15 cellular contexts compared by ENCODE assay signal in genomic region chr11:124823512-124824376, GRCh38.
"Had no signal": no experiment of that assay in that cellular context is flagged by ENCODE, and none has a peak within 500 bp of the region (broad histone marks: within the 10 kb centered on the region; RNA-seq: fewer than 3 reads in every experiment).

No MANE protein-coding gene starts in this region.

- FAIRE-seq: TTC549 had no signal

- H3K27ac Mint-ChIP-seq: activated CD4-positive, alpha-beta T cell treated with anti-CD3 and anti-CD28 coated beads for 36 hours; activated naive CD8-positive, alpha-beta T cell treated with anti-CD3 and anti-CD28 coated beads for 36 hours; activated T-helper 1 cell treated with anti-CD3 and anti-CD28 coated beads, Interleukin-12 subunit alpha, Interleukin-12 subunit beta, Interleukin-2, Interleukin-4 antibody, amounts not matched to agents 30 ng/mL and 10 ng/mL and 1 ng/mL, durations not matched to agents 14 hours and 24 hours and 36 hours; progenitor cell of endocrine pancreas; stimulated activated naive CD8-positive, alpha-beta T cell treated with anti-CD3 and anti-CD28 coated beads, Interleukin-15, Interleukin-2, amounts not matched to agents 100 ng/mL and 50 ng/mL, for 24 hours; WTC11 had no signal

- H3K4me1 ChIP-seq: tibial nerve had no signal

- DNase-seq: activated CD4-positive, alpha-beta T cell treated with anti-CD3 and anti-CD28 coated beads for 36 hours; activated CD4-positive, alpha-beta T cell treated with anti-CD3 and anti-CD28 coated beads, Interleukin-2, amount 50 U/mL, for 48 hours; activated naive CD8-positive, alpha-beta T cell treated with anti-CD3 and anti-CD28 coated beads for 36 hours; activated T-cell treated with anti-CD3 and anti-CD28 coated beads for 4 hours; amniotic stem cell; dorsolateral prefrontal cortex; left cardiac atrium; mammary epithelial cell; occipital lobe had no signal

- H3K27ac ChIP-seq: dorsolateral prefrontal cortex, tibial nerve had no signal

- H3K4me3 Mint-ChIP-seq: activated CD4-positive, alpha-beta T cell treated with anti-CD3 and anti-CD28 coated beads for 36 hours; activated naive CD8-positive, alpha-beta T cell treated with anti-CD3 and anti-CD28 coated beads for 36 hours; activated T-helper 1 cell treated with anti-CD3 and anti-CD28 coated beads, Interleukin-12 subunit alpha, Interleukin-12 subunit beta, Interleukin-2, Interleukin-4 antibody, amounts not matched to agents 30 ng/mL and 10 ng/mL and 1 ng/mL, durations not matched to agents 14 hours and 24 hours and 36 hours; stimulated activated naive CD8-positive, alpha-beta T cell treated with anti-CD3 and anti-CD28 coated beads, Interleukin-15, Interleukin-2, amounts not matched to agents 100 ng/mL and 50 ng/mL, for 24 hours; WTC11 had no signal

- H3K9me3 ChIP-seq: tibial nerve had no signal

- H3K36me3 ChIP-seq: tibial nerve had no signal

- H3K4me3 ChIP-seq: dorsolateral prefrontal cortex, tibial nerve had no signal

- H3K4me1 Mint-ChIP-seq: activated CD4-positive, alpha-beta T cell treated with anti-CD3 and anti-CD28 coated beads for 36 hours; WTC11 had no signal

- H3K36me3 Mint-ChIP-seq: activated naive CD8-positive, alpha-beta T cell treated with anti-CD3 and anti-CD28 coated beads for 36 hours; WTC11 had no signal

- H3K9me3 Mint-ChIP-seq: activated naive CD8-positive, alpha-beta T cell treated with anti-CD3 and anti-CD28 coated beads for 36 hours; activated T-helper 1 cell treated with anti-CD3 and anti-CD28 coated beads, Interleukin-12 subunit alpha, Interleukin-12 subunit beta, Interleukin-2, Interleukin-4 antibody, amounts not matched to agents 30 ng/mL and 10 ng/mL and 1 ng/mL, durations not matched to agents 14 hours and 24 hours and 36 hours; stimulated activated naive CD8-positive, alpha-beta T cell treated with anti-CD3 and anti-CD28 coated beads, Interleukin-15, Interleukin-2, amounts not matched to agents 100 ng/mL and 50 ng/mL, for 24 hours; WTC11 had no signal

- ATAC-seq: activated CD4-positive, alpha-beta T cell treated with anti-CD3 and anti-CD28 coated beads for 36 hours; left cardiac atrium; WTC11 had no signal
